In genomic region chr4:105392858-105393257, GRCh38 we compare ENCODE assay signal across 1 cellular context.
TF ChIP-seq lines count a peak whose summit lies in the region.

No MANE protein-coding gene starts in this region.

TF ChIP-seq in endothelial cell of umbilical vein, 7 proteins besides CTCF, POLR2A, EP300 and RAD21:
- no peak for TF ChIP-seq POLR2AphosphoS5 (IDR thresholded peaks at IDR 0.05; ENCODE audit: insufficient read depth, low read depth, low read length)
- no peak for TF ChIP-seq EZH2 (IDR thresholded peaks at IDR 0.05; ENCODE audit: borderline replicate concordance, low read depth, low read length, severe bottlenecking)
- TF ChIP-seq FOS (IDR thresholded peaks at IDR 0.05; ENCODE audit: borderline replicate concordance, insufficient read depth, low read length) = no peak
- TF ChIP-seq MYC (IDR thresholded peaks at IDR 0.05; ENCODE audit: low read depth, low read length) = no peak
- TF ChIP-seq JUN (IDR thresholded peaks at IDR 0.05; ENCODE audit: borderline replicate concordance, insufficient read depth, insufficient read length, low read depth) = no peak
- no peak for TF ChIP-seq MAX (IDR thresholded peaks at IDR 0.05; ENCODE audit: insufficient read depth, insufficient read length)
- TF ChIP-seq GATA2 (IDR thresholded peaks at IDR 0.05; ENCODE audit: insufficient read depth, insufficient read length, low read depth, low read length) = no peak
